4 cellular contexts compared by ENCODE assay signal in genomic region chrX:72971859-72972258, GRCh38. TPM values are rescaled to one million over a fixed set of nuclear protein-coding genes. Genes with fewer than 3 reads are reported as not detected.
"Had no signal": no experiment of that assay in that cellular context is flagged by ENCODE, and none has a peak within 500 bp of the region (broad histone marks: within the 10 kb centered on the region; RNA-seq: fewer than 3 reads in every experiment).

No MANE protein-coding gene starts in this region.

RNA-seq across cellular contexts. Expression of gene DMRTC1, which starts 28.2 kb away (rescaled TPM):
- total RNA-seq: LHCN-M2, M059J, MCF 10A, NCI-H460 had no signal

RNA-seq across cellular contexts. Expression of gene PABPC1L2B, which starts 30.9 kb away (rescaled TPM):
- total RNA-seq: LHCN-M2, M059J, MCF 10A, NCI-H460 had no signal

RNA-seq across cellular contexts. Expression of gene FAM236A, which starts 33.9 kb away (rescaled TPM):
- total RNA-seq: LHCN-M2, M059J, MCF 10A, NCI-H460 had no signal

RNA-seq across cellular contexts. Expression of gene FAM236C, which starts 59.4 kb away (rescaled TPM):
- total RNA-seq: LHCN-M2, M059J, MCF 10A, NCI-H460 had no signal
